In genomic region chr20:52192296-52193007, GRCh38 we compare ENCODE assay signal across 8 cellular contexts. TPM values are rescaled to one million over a fixed set of nuclear protein-coding genes. Genes with fewer than 3 reads are reported as not detected.
A peak's percentile ranks its signal among the peaks of the same experiment; 100 is the strongest.
DNase-seq lines count a peak whose midpoint lies in the region; ATAC-seq and TF ChIP-seq lines count a peak whose summit lies in the region.

No MANE protein-coding gene starts in this region.

- no peaks in the 10 kb centered on the region for H3F3A ChIP-seq in DOHH2 (ENCODE audit: control insufficient read depth, insufficient read depth)

- H3K4me1 ChIP-seq in DOHH2 (ENCODE audit: control insufficient read depth, low read length) (peaks cover 15% of the 10 kb centered on the region), OCI-LY3 (ENCODE audit: low read length) (peaks cover 16% of the 10 kb centered on the region), liver (ENCODE audit: control insufficient read depth in 4 of 4, insufficient read depth in 4 of 4, low read length in 3 of 4) (peaks cover 5 to 17% (median 11%) of the 10 kb centered on the region in 4 donors), suprapubic skin (peaks cover 16% of the 10 kb centered on the region)

- 0 out of 2 replicates have a peak, but pooled peaks cover 3% of the 10 kb centered on the region for H4K20me1 ChIP-seq in DOHH2 (ENCODE audit: control insufficient read depth, insufficient read depth, low read depth, low read length)
- 0 out of 2 replicates have a peak, but pooled peaks cover 5% of the 10 kb centered on the region for H4K20me1 ChIP-seq in OCI-LY3 (ENCODE audit: insufficient read depth, low read length)

- no peak for TF ChIP-seq POLR2A in suprapubic skin (IDR thresholded peaks at IDR 0.05)

- no peaks in the 10 kb centered on the region for H3K9me3 Mint-ChIP-seq in central memory CD8-positive, alpha-beta T cell

- peak overlapping the region; percentile 63 for H3K27ac ChIP-seq in DOHH2 (ENCODE audit: low read depth, low read length)
- peak overlapping the region; percentile 65 for H3K27ac ChIP-seq in OCI-LY3 (ENCODE audit: low read length)
- H3K27ac ChIP-seq in liver (ENCODE audit: low read depth in 1 of 2, low read length in 2 of 2): peak overlapping the region; percentile 80 to 95
- H3K27ac ChIP-seq in suprapubic skin: peak overlapping the region; percentile 87

- peak overlapping the region; percentile 98 for H3K4me3 ChIP-seq in DOHH2 (ENCODE audit: low read length)
- H3K4me3 ChIP-seq in OCI-LY3 (ENCODE audit: low read length): peak overlapping the region; percentile 85
- H3K4me3 ChIP-seq in liver (ENCODE audit: low read depth in 1 of 3, low read length in 3 of 3): peak overlapping the region; percentile 70 to 88 (median 86)
- H3K4me3 ChIP-seq in suprapubic skin: peak overlapping the region; percentile 82

- H3K4me2 ChIP-seq in DOHH2 (ENCODE audit: low read length) (peak overlapping the region; percentile 96), OCI-LY3 (ENCODE audit: low read length) (peak overlapping the region; percentile 95)

- H3K4me1 Mint-ChIP-seq in central memory CD8-positive, alpha-beta T cell: peaks cover 9% of the 10 kb centered on the region

- H2AFZ ChIP-seq in OCI-LY3 (ENCODE audit: low read depth, low read length): peak overlapping the region; percentile 78

- TF ChIP-seq CTCF in DOHH2 (IDR thresholded peaks at IDR 0.05; ENCODE audit: low read depth, low read length, poor library complexity, severe bottlenecking) (no peak), OCI-LY3 (IDR thresholded peaks at IDR 0.05; ENCODE audit: low read depth, low read length) (no peak; the same call in 1 of the 2 replicates), liver (IDR thresholded peaks at IDR 0.05; ENCODE audit: low read depth, low read length, missing input control) (peak; percentile 22), suprapubic skin (IDR thresholded peaks at IDR 0.05) (no peak)

- no peaks in the 10 kb centered on the region for H3K9me2 ChIP-seq in DOHH2 (replicated peaks; ENCODE audit: control insufficient read depth, low read length)

- DNase-seq in central memory CD8-positive, alpha-beta T cell (ENCODE audit: low spot score in 2 of 2): peak in 1 of 2 donors; percentile 10
- DNase-seq in suprapubic skin (ENCODE audit: low spot score in 2 of 2) (no peak), KBM-7 (no peak)

- H3K4me3 Mint-ChIP-seq in central memory CD8-positive, alpha-beta T cell: peak overlapping the region; percentile 89

- H3K27me3 Mint-ChIP-seq in central memory CD8-positive, alpha-beta T cell: no peaks in the 10 kb centered on the region

- WGBS in liver: 12% methylated on average over 16 of the region's 16 CpGs
- 12% methylated on average over 16 of the region's 16 CpGs for WGBS in suprapubic skin

- no peaks in the 10 kb centered on the region for H3K27me3 ChIP-seq in DOHH2 (ENCODE audit: control insufficient read depth, low read length)
- no peaks in the 10 kb centered on the region for H3K27me3 ChIP-seq in OCI-LY3 (ENCODE audit: low read depth, low read length)
- H3K27me3 ChIP-seq in liver (ENCODE audit: control insufficient read depth in 4 of 4, insufficient read depth in 4 of 4, low read length in 3 of 4): no peaks in the 10 kb centered on the region
- no peaks in the 10 kb centered on the region for H3K27me3 ChIP-seq in suprapubic skin

- peaks cover 3% of the 10 kb centered on the region; the same call in 1 of the 2 replicates for H3K36me3 ChIP-seq in DOHH2 (ENCODE audit: control insufficient read depth, low read length)
- peaks cover 4% of the 10 kb centered on the region for H3K36me3 ChIP-seq in OCI-LY3 (replicated peaks; ENCODE audit: low read depth, low read length)
- no peaks in the 10 kb centered on the region for H3K36me3 ChIP-seq in liver (ENCODE audit: control insufficient read depth in 4 of 4, insufficient read depth in 3 of 4, low read depth in 1 of 4, low read length in 3 of 4)
- no peaks in the 10 kb centered on the region for H3K36me3 ChIP-seq in suprapubic skin

- TF ChIP-seq EP300 in suprapubic skin (IDR thresholded peaks at IDR 0.05): no peak

- no peak for TF ChIP-seq RAD21 in liver (IDR thresholded peaks at IDR 0.05)

- H3K9me3 ChIP-seq in DOHH2 (ENCODE audit: control insufficient read depth, insufficient read depth, low read length): no peaks in the 10 kb centered on the region
- H3K9me3 ChIP-seq in OCI-LY3 (ENCODE audit: insufficient read depth, low read length): no peaks in the 10 kb centered on the region
- H3K9me3 ChIP-seq in liver (ENCODE audit: control insufficient read depth in 4 of 4, low read length in 3 of 4): no peaks in the 10 kb centered on the region
- H3K9me3 ChIP-seq in suprapubic skin: no peaks in the 10 kb centered on the region

- peaks cover 31% of the 10 kb centered on the region for H3K79me2 ChIP-seq in DOHH2 (ENCODE audit: control insufficient read depth, low read length)
- peaks cover 22% of the 10 kb centered on the region for H3K79me2 ChIP-seq in OCI-LY3 (ENCODE audit: low read length)

- H3K27ac Mint-ChIP-seq in central memory CD8-positive, alpha-beta T cell (ENCODE audit: low read depth): peak overlapping the region; percentile 99

- ATAC-seq in GM19351 (IDR thresholded peaks at IDR 0.05; ENCODE audit: unreplicated experiment): peak; percentile 55
- ATAC-seq in HG03354 (IDR thresholded peaks at IDR 0.05; ENCODE audit: poor library complexity, severe bottlenecking, unreplicated experiment): peak; percentile 61
- ATAC-seq in central memory CD8-positive, alpha-beta T cell (replicated peaks; ENCODE audit: extremely low read depth, poor library complexity, severe bottlenecking): peak; percentile 3

- H3K36me3 Mint-ChIP-seq in central memory CD8-positive, alpha-beta T cell (ENCODE audit: insufficient read depth): peaks cover 6% of the 10 kb centered on the region

- peak overlapping the region; percentile 88 for H3K9ac ChIP-seq in OCI-LY3 (ENCODE audit: low read length)
- H3K9ac ChIP-seq in liver (ENCODE audit: low read depth in 1 of 2, low read length in 2 of 2): peak overlapping the region in 1 of 2 donors; percentile 69

- in situ Hi-C loops in KBM-7 (cut with MboI; ENCODE audit: low pct_unique_long_range_greater_than_20kb, low sequenced_read_pairs): no loop called here

TF ChIP-seq in liver, 16 proteins besides CTCF, POLR2A, EP300 and RAD21:
- TF ChIP-seq SP1 (IDR thresholded peaks at IDR 0.05): no peak
- no peak for TF ChIP-seq ATF3 (IDR thresholded peaks at IDR 0.05)
- no peak for TF ChIP-seq JUND (IDR thresholded peaks at IDR 0.05)
- no peak for TF ChIP-seq REST (IDR thresholded peaks at IDR 0.05)
- TF ChIP-seq RXRA (IDR thresholded peaks at IDR 0.05): peak; percentile 41 to 71

RNA-seq across cellular contexts. Expression of gene ZFP64, which starts 0.9 kb away (rescaled TPM):
- total RNA-seq in liver (1 to 10 TPM; 3.2 to 6.3 TPM), suprapubic skin (10 to 100 TPM; 25.1 to 33.8 (median 28.2) TPM)
- 1 to 10 TPM; 4.4 to 5.3 TPM for polyA plus RNA-seq in liver

Comparison
In these comparisons a context has a peak if more than half of its experiments do, and no peak if none do; other contexts are left out.
1. ATAC-seq: peak in every context shown above with its lines; median percentile 61 in HG03354; 55 in GM19351; 3 in central memory CD8-positive, alpha-beta T cell.